Comparison of ENCODE assay signal across 8 cellular contexts in genomic region chr11:74696932-74697687, GRCh38. TPM values are rescaled to one million over a fixed set of nuclear protein-coding genes. Genes with fewer than 3 reads are reported as not detected.
A peak's percentile ranks its signal among the peaks of the same experiment; 100 is the strongest.
DNase-seq lines count a peak whose midpoint lies in the region; ATAC-seq and TF ChIP-seq lines count a peak whose summit lies in the region.

No MANE protein-coding gene starts in this region.

- H3K36me3 Mint-ChIP-seq in type B pancreatic cell, result no peaks in the 10 kb centered on the region

- in situ Hi-C loops in Panc1 (cut with HindIII; ENCODE audit: low pct_unique_long_range_greater_than_20kb, low sequenced_read_pairs), result no loop called here

- no peaks in the 10 kb centered on the region for H3K4me1 ChIP-seq in Panc1 (ENCODE audit: control insufficient read depth, insufficient read depth, low read length)
- H3K4me1 ChIP-seq in mucosa of descending colon (ENCODE audit: low read depth), result no peaks in the 10 kb centered on the region

- POLR2A ChIA-PET in Panc1 (lab: Charles Lee), result no interaction called here

- no peaks in the 10 kb centered on the region for H3K9me3 Mint-ChIP-seq in type B pancreatic cell

- H3K27ac Mint-ChIP-seq in type B pancreatic cell, result peak overlapping the region; percentile 29

- BruUV-seq in Panc1 (replicated peaks; lab: Mats Ljungman, UMichigan), result no TSS peak

- ATAC-seq in Panc1, result peak; percentile 39; the same call in 1 of the 2 replicates
- ATAC-seq in mucosa of descending colon, result peak; percentile 66
- ATAC-seq in GM18909 (IDR thresholded peaks at IDR 0.05; ENCODE audit: poor library complexity, unreplicated experiment), result no peak
- ATAC-seq in GM19395 (IDR thresholded peaks at IDR 0.05; ENCODE audit: unreplicated experiment), result no peak
- no peak for ATAC-seq in stimulated activated naive CD8-positive, alpha-beta T cell treated with anti-CD3 and anti-CD28 coated beads, Interleukin-15, Interleukin-2, amounts not matched to agents 100 U/mL and 50 U/mL, for 24 hours

- H3K4me3 ChIP-seq in Panc1 (ENCODE audit: low read depth in 2 of 2, low read length in 2 of 2), result peak overlapping the region in 1 of 2 experiments; percentile 12; a peak in 2 of 4 replicates
- no peak overlapping the region for H3K4me3 ChIP-seq in fibroblast of pulmonary artery (replicated peaks; ENCODE audit: low read depth, low read length)
- H3K4me3 ChIP-seq in mucosa of descending colon, result no peak overlapping the region

- TF ChIP-seq CTCF in Panc1 (IDR thresholded peaks at IDR 0.05) (no peak), fibroblast of pulmonary artery (IDR thresholded peaks at IDR 0.05; ENCODE audit: low read length, missing control alignments) (no peak), mucosa of descending colon (IDR thresholded peaks at IDR 0.05) (no peak), type B pancreatic cell (conservative IDR thresholded peaks at IDR 0.05) (no peak)

- H3K27me3 Mint-ChIP-seq in type B pancreatic cell, result peaks cover 24% of the 10 kb centered on the region

- CTCF ChIA-PET in Panc1 (lab: Charles Lee), result interaction anchor here (0.7 to 1.5 kb wide), 3 partner anchors 10 to 29 kb away, joined by 3 to 4 read pairs (median 3); no protein-coding TSS in a partner anchor

- peaks cover under 1% of the 10 kb centered on the region for H3K4me1 Mint-ChIP-seq in type B pancreatic cell (ENCODE audit: unreplicated experiment)

- no peak overlapping the region for H3K4me3 Mint-ChIP-seq in type B pancreatic cell

- no peaks in the 10 kb centered on the region for H3K9me3 ChIP-seq in Panc1 (ENCODE audit: control insufficient read depth, insufficient read depth, low read depth, low read length)
- H3K9me3 ChIP-seq in mucosa of descending colon, result no peaks in the 10 kb centered on the region

- H3K27ac ChIP-seq in Panc1 (ENCODE audit: low read length), result peak overlapping the region; percentile 10; the same call in 1 of the 2 replicates

- intact Hi-C loops in Panc1 (cut with micrococcal nuclease; ENCODE audit: unreplicated experiment), result no loop called here
- intact Hi-C loops in mucosa of descending colon (cut with DNase I, micrococcal nuclease), result no loop called here

- DNase-seq in Panc1 (ENCODE audit: low read depth, low spot score), result no peak
- DNase-seq in fibroblast of pulmonary artery (ENCODE audit: low read depth), result peak; percentile 98
- peak; percentile 36 to 73 (median 47) for DNase-seq in mucosa of descending colon
- no peak for DNase-seq in type B pancreatic cell (ENCODE audit: extremely low spot score, unreplicated experiment)
- no peak for DNase-seq in stimulated activated naive CD8-positive, alpha-beta T cell treated with anti-CD3 and anti-CD28 coated beads, Interleukin-15, Interleukin-2, amounts not matched to agents 100 U/mL and 50 U/mL, for 24 hours
- no peak for DNase-seq in activated CD4-positive, alpha-beta T cell treated with anti-CD3 and anti-CD28 coated beads, Interleukin-2, amount 50 U/mL, for 4 hours

- no peaks in the 10 kb centered on the region for H3K27me3 ChIP-seq in Panc1 (ENCODE audit: control insufficient read depth, insufficient read depth, low read length)

- H3K36me3 ChIP-seq in Panc1 (ENCODE audit: control insufficient read depth, insufficient read depth, low read length) (no peaks in the 10 kb centered on the region), mucosa of descending colon (ENCODE audit: low read depth) (no peaks in the 10 kb centered on the region)

RNA-seq across cellular contexts. Expression of gene CHRDL2, which starts 34.1 kb away (rescaled TPM):
- total RNA-seq in Panc1 (2021; ENCODE audit: unreplicated experiment), result 0.15 TPM
- polyA plus RNA-seq in Panc1 (2012; ENCODE audit: insufficient read length), result 0.34 TPM
- total RNA-seq in mucosa of descending colon, result 10 to 100 TPM in 2 of 3 donors, not detected in 1; 41.2 to 52.2 TPM
- total RNA-seq in type B pancreatic cell (ENCODE audit: low replicate concordance), result 1.4 TPM in 1 of 2 replicates, not detected in the other

RNA-seq across cellular contexts. Expression of gene RNF169, which starts 51.5 kb away (rescaled TPM):
- total RNA-seq in Panc1 (2021; ENCODE audit: unreplicated experiment) (23.6 TPM), mucosa of descending colon (10 to 100 TPM; 12.5 to 22.0 (median 14.0) TPM), type B pancreatic cell (ENCODE audit: low replicate concordance) (16.8 and 18.8 TPM in 2 replicates)
- polyA plus RNA-seq in Panc1 (2012; ENCODE audit: insufficient read length), result 11.1 TPM

Comparison
In these comparisons a context has a peak if more than half of its experiments do, and no peak if none do; other contexts are left out.
1. ATAC-seq: peak in Panc1 (single experiment) and mucosa of descending colon (single experiment); none in GM18909 (single experiment), GM19395 (single experiment) and stimulated activated naive CD8-positive, alpha-beta T cell treated with anti-CD3 and anti-CD28 coated beads, Interleukin-15, Interleukin-2, amounts not matched to agents 100 U/mL and 50 U/mL, for 24 hours (single experiment).
2. DNase-seq: peak in fibroblast of pulmonary artery (single experiment) and mucosa of descending colon (3 of 3); none in Panc1 (single experiment), type B pancreatic cell (single experiment), stimulated activated naive CD8-positive, alpha-beta T cell treated with anti-CD3 and anti-CD28 coated beads, Interleukin-15, Interleukin-2, amounts not matched to agents 100 U/mL and 50 U/mL, for 24 hours (single experiment) and activated CD4-positive, alpha-beta T cell treated with anti-CD3 and anti-CD28 coated beads, Interleukin-2, amount 50 U/mL, for 4 hours (0 of 2).